Comparison of ENCODE assay signal across 8 cellular contexts in genomic region chr6:90296346-90297123, GRCh38. TPM values are rescaled to one million over a fixed set of nuclear protein-coding genes. Genes with fewer than 3 reads are reported as not detected.
DNase-seq lines count a peak whose midpoint lies in the region; ATAC-seq, FAIRE-seq and TF ChIP-seq lines count a peak whose summit lies in the region.

TSS of gene BACH2 (minus strand) at chr6:90296843. CDS start at chr6:90008844, 287,999 bp downstream.

- H3K4me2 ChIP-seq in mammary epithelial cell (ENCODE audit: insufficient read depth, low read depth, low read length): peak within 1 kb of the TSS; percentile 99
- peak within 1 kb of the TSS; percentile 100 for H3K4me2 ChIP-seq in smooth muscle cell

- peaks cover 11% of the 10 kb centered on the region for H3F3A ChIP-seq in smooth muscle cell (ENCODE audit: low read depth)

- H3K36me3 ChIP-seq in mammary epithelial cell (ENCODE audit: insufficient read depth, low read length) (no peaks in the 10 kb centered on the region), smooth muscle cell (ENCODE audit: low read depth) (no peaks in the 10 kb centered on the region)

- H4K20me1 ChIP-seq in mammary epithelial cell (ENCODE audit: insufficient read depth, low read length) (no peaks in the 10 kb centered on the region), smooth muscle cell (ENCODE audit: low read depth) (peaks cover 6% of the 10 kb centered on the region)

- CTCF ChIA-PET in mammary epithelial cell (lab: Charles Lee; ENCODE audit: low non-redundant PET): interaction anchor here (0.6 to 0.9 kb wide), 2 partner anchors 229 to 335 kb away, joined by 3 read pairs; no protein-coding TSS in a partner anchor

- BruUV-seq in mammary epithelial cell (replicated peaks; lab: Mats Ljungman, UMichigan): no TSS peak

- no peaks in the 10 kb centered on the region for H3K36me3 Mint-ChIP-seq in immature natural killer cell

- H3K9me3 ChIP-seq in mammary epithelial cell (replicated peaks; ENCODE audit: insufficient read depth, low read length) (no peaks in the 10 kb centered on the region), smooth muscle cell (replicated peaks; ENCODE audit: low read depth) (no peaks in the 10 kb centered on the region)

- peak within 1 kb of the TSS; percentile 89 for H2AFZ ChIP-seq in mammary epithelial cell (ENCODE audit: low read depth, low read length)
- peak within 1 kb of the TSS; percentile 88 for H2AFZ ChIP-seq in smooth muscle cell (ENCODE audit: low read depth)

- no peaks in the 10 kb centered on the region for H3K9me3 Mint-ChIP-seq in immature natural killer cell

- H3K79me2 ChIP-seq in mammary epithelial cell (ENCODE audit: insufficient read depth, low read length) (no peaks in the 10 kb centered on the region), smooth muscle cell (ENCODE audit: low read depth) (peaks cover 15% of the 10 kb centered on the region)

- H3K4me3 ChIP-seq in WI38 (ENCODE audit: low read depth, low read length) (peak within 1 kb of the TSS; percentile 55), mammary epithelial cell (replicated peaks in 1 of 3; ENCODE audit: insufficient read depth in 1 of 3, low read depth in 2 of 3, low read length in 3 of 3) (peak within 1 kb of the TSS; percentile 67 to 85 (median 73)), smooth muscle cell (peak within 1 kb of the TSS; percentile 84)

- H3K4me1 Mint-ChIP-seq in immature natural killer cell: peaks cover 9 to 15% of the 10 kb centered on the region in 2 donors

- no peak for TF ChIP-seq CTCF in WI38 (IDR thresholded peaks at IDR 0.05; ENCODE audit: low read depth, low read length)
- peak in 1 of 2 donors; percentile 35 for TF ChIP-seq CTCF in mammary epithelial cell (conservative IDR thresholded peaks at IDR 0.05 in 1 of 2, IDR thresholded peaks at IDR 0.05 in 1 of 2; ENCODE audit: extremely low read depth in 1 of 2, insufficient read depth in 1 of 2, low read depth in 1 of 2, low read length in 2 of 2)
- no peak for TF ChIP-seq CTCF in smooth muscle cell (IDR thresholded peaks at IDR 0.05; ENCODE audit: borderline replicate concordance, insufficient read depth, poor library complexity, severe bottlenecking)
- TF ChIP-seq CTCF in D721Med (IDR thresholded peaks at IDR 0.05; ENCODE audit: insufficient read depth, missing control alignments): no peak

- H3K4me1 ChIP-seq in mammary epithelial cell (ENCODE audit: insufficient read depth, low read length): peaks cover 18% of the 10 kb centered on the region
- H3K4me1 ChIP-seq in smooth muscle cell (ENCODE audit: low read depth): peaks cover 17% of the 10 kb centered on the region

- intact Hi-C loops in mammary epithelial cell (cut with micrococcal nuclease): loop anchor here (1.0 to 2.0 kb wide), 6 partner anchors 72 to 326 kb away; no protein-coding TSS in a partner anchor

- dilution Hi-C loops in mammary epithelial cell (cut with HindIII; ENCODE audit: low sequenced_read_pairs): loop anchor here (25.0 kb wide), 2 partner anchors 109 to 334 kb away; no protein-coding TSS in a partner anchor

- H3K27ac ChIP-seq in mammary epithelial cell (ENCODE audit: insufficient read depth, low read depth, low read length) (no peak within 1 kb of the TSS), smooth muscle cell (ENCODE audit: low read depth) (peak within 1 kb of the TSS; percentile 51)

- DNase-seq in NCI-H2107 (lab: John Stamatoyannopoulos, UW) (peak; percentile 74), mammary epithelial cell (peak; percentile 90), immature natural killer cell (peak; percentile 86 to 88 (median 86)), smooth muscle cell (lab: John Stamatoyannopoulos, UW; ENCODE audit: unreplicated experiment) (peak; percentile 38), D721Med (ENCODE audit: insufficient read length, low spot score) (no peak)

- FAIRE-seq in D721Med (lab: Jason Lieb, UNC): no peak

- peak within 1 kb of the TSS in 5 of 6 donors; percentile 85 to 89 (median 88) for H3K27ac Mint-ChIP-seq in immature natural killer cell

- ATAC-seq in GM18511 (IDR thresholded peaks at IDR 0.05; ENCODE audit: unreplicated experiment) (peak; percentile 81), HG03025 (IDR thresholded peaks at IDR 0.05; ENCODE audit: low FRiP score, unreplicated experiment) (peak; percentile 68)

- in situ Hi-C loops in mammary epithelial cell (cut with MboI; ENCODE audit: low sequenced_read_pairs in 2 of 2): loop anchor here in 1 of 2 donors (10.0 to 25.0 kb wide), 2 partner anchors 178 to 309 kb away; no protein-coding TSS in a partner anchor

- H3K9ac ChIP-seq in mammary epithelial cell (ENCODE audit: insufficient read depth, low read length) (peak within 1 kb of the TSS; percentile 64), smooth muscle cell (ENCODE audit: low read depth) (peak within 1 kb of the TSS; percentile 64)

- WGBS in mammary epithelial cell (ENCODE audit: low coverage, missing lambda C conversion rate): no CpG with 5 or more reads among the region's 112 CpGs
- 2% methylated on average over 36 of the region's 112 CpGs for WGBS in smooth muscle cell (ENCODE audit: low lambda C conversion rate)

- H3K27me3 ChIP-seq in mammary epithelial cell (ENCODE audit: insufficient read depth, low read length): peaks cover 2% of the 10 kb centered on the region
- H3K27me3 ChIP-seq in smooth muscle cell (ENCODE audit: low read depth): peaks cover 28% of the 10 kb centered on the region

- H3K27me3 Mint-ChIP-seq in immature natural killer cell (ENCODE audit: low read depth in 3 of 3): peaks cover 17 to 35% (median 25%) of the 10 kb centered on the region in 3 donors

- H3K4me3 Mint-ChIP-seq in immature natural killer cell: peak within 1 kb of the TSS; percentile 86 to 91 (median 88)

RNA-seq across cellular contexts. Expression of gene BACH2, which starts in this region (rescaled TPM):
- 1 to 10 TPM; 3.6 to 4.5 TPM for total RNA-seq in mammary epithelial cell
- 0.52 TPM for polyA plus RNA-seq in mammary epithelial cell
- polyA minus RNA-seq in mammary epithelial cell: 0.57 TPM
- 1 to 10 TPM; 2.3 to 8.1 (median 8.0) TPM for polyA plus RNA-seq in immature natural killer cell
- total RNA-seq in smooth muscle cell: 4.3 and 4.5 TPM in 2 replicates
- polyA plus RNA-seq in smooth muscle cell: 3.0 and 3.6 TPM in 2 replicates
